ENCODE assay signal across 9 cellular contexts in genomic region chr1:204307334-204307883, GRCh38. TPM values are rescaled to one million over a fixed set of nuclear protein-coding genes. Genes with fewer than 3 reads are reported as not detected.
DNase-seq lines count a peak whose midpoint lies in the region; ATAC-seq and TF ChIP-seq lines count a peak whose summit lies in the region.
"Had no signal": no experiment of that assay in that cellular context is flagged by ENCODE, and none has a peak within 500 bp of the region (broad histone marks: within the 10 kb centered on the region; RNA-seq: fewer than 3 reads in every experiment).

No MANE protein-coding gene starts in this region.

- CTCF ChIA-PET in AG04449 (lab: Yijun Ruan, JAX), result interaction anchor here (0.9 to 2.4 kb wide), 17 partner anchors 9 to 145 kb away, joined by 3 to 12 read pairs (median 4); partner anchors contain the start of gene PLEKHA6
- CTCF ChIA-PET in Caco-2 (lab: Charles Lee), result interaction anchor here (0.6 to 1.2 kb wide), 3 partner anchors 11 to 91 kb away, joined by 3 to 5 read pairs (median 5); no protein-coding TSS in a partner anchor

- no peaks in the 10 kb centered on the region for H3K27me3 ChIP-seq in endocrine pancreas (ENCODE audit: control insufficient read depth, insufficient read depth, low read length)
- H3K27me3 ChIP-seq in mucosa of rectum (ENCODE audit: control insufficient read depth in 2 of 2, insufficient read depth in 2 of 2, low read length in 2 of 2), result no peaks in the 10 kb centered on the region
- H3K27me3 ChIP-seq in Caco-2 (replicated peaks; ENCODE audit: control insufficient read depth, insufficient read depth, low read length), result no peaks in the 10 kb centered on the region
- H3K27me3 ChIP-seq: adrenal gland had no signal

- H3K9me3 Mint-ChIP-seq in Caco-2 (ENCODE audit: unreplicated experiment), result no peaks in the 10 kb centered on the region

- intact Hi-C loops in Caco-2 (cut with micrococcal nuclease; ENCODE audit: unreplicated experiment), result no loop called here

- no peak overlapping the region for H3K27ac ChIP-seq in mucosa of rectum (ENCODE audit: low read depth in 2 of 2, low read length in 2 of 2)

- DNase-seq in AG04449 (ENCODE audit: low read depth, low spot score) (no peak), NCI-H1105 (lab: John Stamatoyannopoulos, UW) (peak; percentile 61), glomerular visceral epithelial cell (ENCODE audit: extremely low spot score) (no peak), Caco-2 (no peak)
- DNase-seq in activated T-cell treated with anti-CD3 and anti-CD28 coated beads, Interleukin-2, amount 50 U/mL, for 1 hour, result no peak

- H3K36me3 Mint-ChIP-seq in Caco-2 (ENCODE audit: insufficient read depth, unreplicated experiment), result no peaks in the 10 kb centered on the region

- TF ChIP-seq CTCF in AG04449 (IDR thresholded peaks at IDR 0.05; ENCODE audit: insufficient read depth, low read length, missing control alignments) (peak; percentile 23), Caco-2 (IDR thresholded peaks at IDR 0.05; ENCODE audit: insufficient read depth in 1 of 2, low read depth in 1 of 2, low read length in 1 of 2, severe bottlenecking in 1 of 2, unreplicated experiment in 1 of 2) (peak in 1 of 2 experiments; percentile 24)

- no peak overlapping the region for H3K4me3 Mint-ChIP-seq in Caco-2 (ENCODE audit: unreplicated experiment)

- H3K9ac ChIP-seq in endocrine pancreas (ENCODE audit: control insufficient read depth, insufficient read depth, low read length), result peak overlapping the region; percentile 19
- H3K9ac ChIP-seq in mucosa of rectum (ENCODE audit: low read depth in 1 of 2, low read length in 2 of 2), result peak overlapping the region in 1 of 2 donors; percentile 1

- no peak for ATAC-seq in GM21723 (IDR thresholded peaks at IDR 0.05; ENCODE audit: unreplicated experiment)

- no peaks in the 10 kb centered on the region for H3K36me3 ChIP-seq in endocrine pancreas (ENCODE audit: control insufficient read depth, insufficient read depth, low read length)
- H3K36me3 ChIP-seq in mucosa of rectum (ENCODE audit: control insufficient read depth in 2 of 2, insufficient read depth in 2 of 2, low read length in 2 of 2), result peaks cover 0 to 9% of the 10 kb centered on the region in 2 donors
- no peaks in the 10 kb centered on the region for H3K36me3 ChIP-seq in Caco-2 (ENCODE audit: control insufficient read depth, insufficient read depth, low read length)
- H3K36me3 ChIP-seq: adrenal gland had no signal

- no peaks in the 10 kb centered on the region for H3K27me3 Mint-ChIP-seq in Caco-2 (ENCODE audit: insufficient read depth, unreplicated experiment)

- H3K4me1 ChIP-seq in endocrine pancreas (ENCODE audit: control insufficient read depth, insufficient read depth, low read length) (no peaks in the 10 kb centered on the region), mucosa of rectum (ENCODE audit: control insufficient read depth in 2 of 2, insufficient read depth in 2 of 2, low read length in 2 of 2) (peaks cover 0 to 5% of the 10 kb centered on the region in 2 donors), Caco-2 (peaks cover 12% of the 10 kb centered on the region)

- POLR2A ChIA-PET in AG04449 (lab: Yijun Ruan, JAX), result interaction anchor here (1.6 kb wide), 1 partner anchor 11 kb away, joined by 6 read pairs; no protein-coding TSS in a partner anchor
- POLR2A ChIA-PET in Caco-2 (lab: Charles Lee), result no interaction called here

- H3K4me1 Mint-ChIP-seq in Caco-2 (ENCODE audit: low read depth, unreplicated experiment), result peaks cover 26% of the 10 kb centered on the region

- no TSS peak for BruUV-seq in Caco-2 (replicated peaks; lab: Mats Ljungman, UMichigan)

- H3K4me3 ChIP-seq in AG04449 (ENCODE audit: low read depth, low read length) (peak overlapping the region; percentile 56), endocrine pancreas (ENCODE audit: control insufficient read depth, insufficient read depth, low read length) (peak overlapping the region; percentile 37), mucosa of rectum (ENCODE audit: low read length in 2 of 2) (peak overlapping the region; percentile 5 to 33), Caco-2 (ENCODE audit: low read depth, low read length) (no peak overlapping the region)

- H3K9me3 ChIP-seq in endocrine pancreas (ENCODE audit: control insufficient read depth, low read length) (no peaks in the 10 kb centered on the region), mucosa of rectum (ENCODE audit: control insufficient read depth in 2 of 2, low read length in 2 of 2) (no peaks in the 10 kb centered on the region), Caco-2 (no peaks in the 10 kb centered on the region)
- H3K9me3 ChIP-seq: adrenal gland had no signal

- no peak overlapping the region for H3K27ac Mint-ChIP-seq in Caco-2 (ENCODE audit: unreplicated experiment)

RNA-seq across cellular contexts. Expression of gene PLEKHA6, which starts 52.3 kb away (rescaled TPM):
- total RNA-seq in Caco-2 (2022), result 18.8 and 21.8 TPM in 2 replicates
